7 cellular contexts compared by ENCODE assay signal in genomic region chr20:52459150-52459549, GRCh38.
"Had no signal": no experiment of that assay in that cellular context is flagged by ENCODE, and none has a peak within 500 bp of the region (broad histone marks: within the 10 kb centered on the region; RNA-seq: fewer than 3 reads in every experiment).

No MANE protein-coding gene starts in this region.

- H3K4me3 ChIP-seq: K562 had no signal

- H3K27ac ChIP-seq: HL-60, KMS-11 had no signal

- H3K4me3 Mint-ChIP-seq: IgD-negative memory B cell had no signal

- H3K4me2 ChIP-seq: KMS-11 had no signal

- H3K4me1 Mint-ChIP-seq: IgD-negative memory B cell had no signal

- H3K36me3 Mint-ChIP-seq: IgD-negative memory B cell had no signal

- DNase-seq: IMR-90, KBM-7, KG1 had no signal

- FAIRE-seq: K562 had no signal

- ATAC-seq: K562 had no signal

- H3K9ac ChIP-seq: KMS-11 had no signal

- H3K27ac Mint-ChIP-seq: IgD-negative memory B cell had no signal
